Comparison of ENCODE assay signal across 13 cellular contexts in the genomic region with DNA sequence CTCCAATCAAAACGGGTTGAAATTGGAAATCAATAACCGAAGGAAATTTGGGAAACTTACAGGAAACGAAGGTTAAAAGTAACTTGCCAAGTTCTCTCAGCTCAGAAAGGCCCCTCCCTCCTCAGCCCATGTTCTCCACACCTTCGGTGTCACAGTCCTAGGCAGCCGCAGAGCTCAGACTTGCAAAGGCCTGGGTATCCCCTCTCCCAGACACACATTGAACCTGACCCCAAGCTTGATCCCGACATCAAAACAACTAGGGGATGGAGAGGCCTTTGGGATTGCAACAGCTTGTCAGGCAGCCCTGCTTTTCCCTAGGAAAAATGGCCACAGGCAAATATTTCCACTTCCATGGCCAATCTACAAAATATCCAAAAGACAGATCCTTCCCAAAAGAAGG. TPM values are rescaled to one million over a fixed set of nuclear protein-coding genes. Genes with fewer than 3 reads are reported as not detected.
DNase-seq lines count a peak whose midpoint lies in the region; ATAC-seq and TF ChIP-seq lines count a peak whose summit lies in the region.
"Had no signal": no experiment of that assay in that cellular context is flagged by ENCODE, and none has a peak within 500 bp of the region (broad histone marks: within the 10 kb centered on the region; RNA-seq: fewer than 3 reads in every experiment).

No MANE protein-coding gene starts in this region.

- H3K4me3 ChIP-seq in OCI-LY1 (ENCODE audit: low read depth, low read length, poor library complexity, severe bottlenecking): no peak overlapping the region
- no peak overlapping the region for H3K4me3 ChIP-seq in suprapubic skin
- no peak overlapping the region for H3K4me3 ChIP-seq in effector memory CD4-positive, alpha-beta T cell (ENCODE audit: insufficient read depth, low read depth, low read length, poor library complexity, severe bottlenecking)
- H3K4me3 ChIP-seq in left lung: no peak overlapping the region
- H3K4me3 ChIP-seq: body of pancreas, SJCRH30 had no signal

- 28% methylated on average over 6 of the region's 6 CpGs for WGBS in suprapubic skin

- intact Hi-C loops in left lung (cut with DNase I): no loop called here

- no peak overlapping the region for H2AFZ ChIP-seq in OCI-LY1 (ENCODE audit: low read length)

- peak overlapping the region; percentile 21; the same call in 1 of the 2 replicates for H3K4me2 ChIP-seq in OCI-LY1 (ENCODE audit: low read length)
- H3K4me2 ChIP-seq: KMS-11 had no signal

- TF ChIP-seq CTCF in OCI-LY1 (IDR thresholded peaks at IDR 0.05; ENCODE audit: low read length) (no peak), suprapubic skin (IDR thresholded peaks at IDR 0.05) (no peak), left lung (IDR thresholded peaks at IDR 0.05) (no peak)

- H3K27ac Mint-ChIP-seq in activated naive CD8-positive, alpha-beta T cell treated with anti-CD3 and anti-CD28 coated beads for 36 hours: peak overlapping the region; percentile 58
- peak overlapping the region; percentile 90 for H3K27ac Mint-ChIP-seq in memory B cell

- H3K9ac ChIP-seq in OCI-LY1 (ENCODE audit: low read length): no peak overlapping the region
- H3K9ac ChIP-seq: KMS-11 had no signal

- peaks cover 100% of the 10 kb centered on the region for H3K79me2 ChIP-seq in OCI-LY1 (ENCODE audit: insufficient read depth, low read length)

- H3K36me3 Mint-ChIP-seq in activated naive CD8-positive, alpha-beta T cell treated with anti-CD3 and anti-CD28 coated beads for 36 hours: peaks cover 30% of the 10 kb centered on the region
- peaks cover 2% of the 10 kb centered on the region for H3K36me3 Mint-ChIP-seq in memory B cell

- H3K4me1 Mint-ChIP-seq in activated naive CD8-positive, alpha-beta T cell treated with anti-CD3 and anti-CD28 coated beads for 36 hours: peaks cover 93% of the 10 kb centered on the region
- peaks cover 66% of the 10 kb centered on the region for H3K4me1 Mint-ChIP-seq in memory B cell

- H4K20me1 ChIP-seq in OCI-LY1 (ENCODE audit: insufficient read depth, low read length): no peaks in the 10 kb centered on the region; the same call in 1 of the 2 replicates

- TF ChIP-seq EP300 in suprapubic skin (IDR thresholded peaks at IDR 0.05): no peak

- H3K36me3 ChIP-seq in OCI-LY1 (ENCODE audit: insufficient read depth, low read length) (peaks cover 14% of the 10 kb centered on the region), suprapubic skin (no peaks in the 10 kb centered on the region), left lung (no peaks in the 10 kb centered on the region)
- H3K36me3 ChIP-seq in effector memory CD4-positive, alpha-beta T cell (ENCODE audit: control insufficient read depth, insufficient read depth, low read length): no peaks in the 10 kb centered on the region

- H3K4me3 Mint-ChIP-seq in activated naive CD8-positive, alpha-beta T cell treated with anti-CD3 and anti-CD28 coated beads for 36 hours: no peak overlapping the region
- H3K4me3 Mint-ChIP-seq in memory B cell: no peak overlapping the region

- H3K27me3 Mint-ChIP-seq in activated naive CD8-positive, alpha-beta T cell treated with anti-CD3 and anti-CD28 coated beads for 36 hours: no peaks in the 10 kb centered on the region
- no peaks in the 10 kb centered on the region for H3K27me3 Mint-ChIP-seq in memory B cell

- no peaks in the 10 kb centered on the region for H3K9me3 ChIP-seq in OCI-LY1 (ENCODE audit: low read length)
- no peaks in the 10 kb centered on the region for H3K9me3 ChIP-seq in suprapubic skin
- H3K9me3 ChIP-seq in effector memory CD4-positive, alpha-beta T cell (ENCODE audit: control insufficient read depth, low read length): no peaks in the 10 kb centered on the region
- H3K9me3 ChIP-seq in left lung: no peaks in the 10 kb centered on the region
- H3K9me3 ChIP-seq: body of pancreas, SJCRH30 had no signal

- H3K9me3 Mint-ChIP-seq in activated naive CD8-positive, alpha-beta T cell treated with anti-CD3 and anti-CD28 coated beads for 36 hours: no peaks in the 10 kb centered on the region
- no peaks in the 10 kb centered on the region for H3K9me3 Mint-ChIP-seq in memory B cell

- no peaks in the 10 kb centered on the region for H3F3A ChIP-seq in OCI-LY1 (ENCODE audit: insufficient read depth, low read length)

- ATAC-seq in memory B cell (ENCODE audit: low read depth): no peak
- no peak for ATAC-seq in HG03095 (IDR thresholded peaks at IDR 0.05; ENCODE audit: unreplicated experiment)
- no peak for ATAC-seq in left lung
- ATAC-seq: left ventricle myocardium superior had no signal

- no peak for DNase-seq in activated naive CD8-positive, alpha-beta T cell treated with anti-CD3 and anti-CD28 coated beads for 36 hours
- DNase-seq in memory B cell (ENCODE audit: low spot score in 2 of 2) (no peak), suprapubic skin (ENCODE audit: low spot score in 2 of 2) (no peak), left lung (no peak)
- DNase-seq in effector memory CD4-positive, alpha-beta T cell: no peak
- DNase-seq: left ventricle myocardium superior; NCI-H2227 treated with DMSO at 0.1 percent for 48 hours; SJCRH30; stimulated activated CD8-positive, alpha-beta memory T cell treated with anti-CD3 and anti-CD28 coated beads, Interleukin-4, amount 100 ng/mL, for 48 hours had no signal

- no peak for TF ChIP-seq POLR2A in suprapubic skin (IDR thresholded peaks at IDR 0.05)

- H3K4me1 ChIP-seq in OCI-LY1 (ENCODE audit: insufficient read depth, low read length, severe bottlenecking) (peaks cover 96% of the 10 kb centered on the region), suprapubic skin (peaks cover 100% of the 10 kb centered on the region), left lung (peaks cover 78 to 100% of the 10 kb centered on the region in 2 donors)
- peaks cover 87% of the 10 kb centered on the region for H3K4me1 ChIP-seq in effector memory CD4-positive, alpha-beta T cell (ENCODE audit: control insufficient read depth, insufficient read depth, low read length, poor library complexity, severe bottlenecking)

- no peaks in the 10 kb centered on the region for H3K9me2 ChIP-seq in OCI-LY1 (ENCODE audit: low read depth, low read length)

- H3K27me3 ChIP-seq in OCI-LY1 (ENCODE audit: insufficient read depth, low read length): no peaks in the 10 kb centered on the region
- no peaks in the 10 kb centered on the region for H3K27me3 ChIP-seq in suprapubic skin
- H3K27me3 ChIP-seq in effector memory CD4-positive, alpha-beta T cell (replicated peaks; ENCODE audit: control insufficient read depth, insufficient read depth, low read length, poor library complexity, severe bottlenecking): no peaks in the 10 kb centered on the region
- no peaks in the 10 kb centered on the region for H3K27me3 ChIP-seq in left lung
- H3K27me3 ChIP-seq: body of pancreas, SJCRH30 had no signal

- H3K27ac ChIP-seq in OCI-LY1 (ENCODE audit: low read depth, low read length, poor library complexity, severe bottlenecking): no peak overlapping the region
- peak overlapping the region; percentile 100 for H3K27ac ChIP-seq in suprapubic skin
- H3K27ac ChIP-seq in effector memory CD4-positive, alpha-beta T cell (ENCODE audit: insufficient read depth, low read length, poor library complexity, severe bottlenecking): no peak overlapping the region
- H3K27ac ChIP-seq in left lung: peak overlapping the region in 1 of 2 donors; percentile 92
- H3K27ac ChIP-seq: KMS-11, SJCRH30 had no signal

RNA-seq across cellular contexts. Expression of a gene that starts 35.5 kb away (rescaled TPM):
- 10 to 100 TPM; 26.6 to 28.3 TPM for total RNA-seq in activated naive CD8-positive, alpha-beta T cell treated with anti-CD3 and anti-CD28 coated beads for 36 hours
- total RNA-seq in suprapubic skin (1 to 10 TPM; 5.2 to 9.8 (median 6.4) TPM), left lung (10 to 100 TPM; 30.8 to 32.4 TPM)
